ENCODE assay signal across 8 cellular contexts in the genomic region with DNA sequence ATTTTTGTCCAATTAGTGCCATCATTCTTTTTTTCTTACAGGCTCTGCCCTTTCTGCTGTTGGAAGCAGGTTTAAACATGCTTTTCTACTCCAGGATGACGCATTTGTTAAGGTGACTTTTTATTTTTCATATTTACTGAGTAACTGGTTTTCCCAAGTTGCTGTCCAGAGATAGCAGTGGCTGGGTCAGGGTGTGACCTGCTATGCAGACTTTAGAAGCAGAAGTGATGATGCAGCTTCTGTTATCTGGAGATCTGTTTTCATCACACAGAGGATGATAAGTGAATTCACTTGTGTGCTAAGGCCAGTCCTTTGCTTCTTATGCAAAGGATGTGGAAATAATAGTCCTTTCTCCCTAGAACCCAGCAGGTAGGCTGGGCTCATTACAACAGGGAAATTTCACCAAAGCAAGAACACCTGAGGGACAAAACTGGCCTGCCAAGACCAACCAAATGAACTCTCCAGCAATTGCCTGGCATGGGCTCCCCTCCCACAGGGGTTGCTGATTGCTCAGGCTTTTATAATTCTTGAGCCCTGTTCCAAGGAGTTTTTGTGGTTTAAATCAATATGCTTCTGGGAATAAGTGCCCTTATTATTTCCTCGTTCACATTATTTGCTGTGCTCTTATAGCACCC.
DNase-seq lines count a peak whose midpoint lies in the region; ATAC-seq, FAIRE-seq and TF ChIP-seq lines count a peak whose summit lies in the region.
"Had no signal": no experiment of that assay in that cellular context is flagged by ENCODE, and none has a peak within 500 bp of the region (broad histone marks: within the 10 kb centered on the region; RNA-seq: fewer than 3 reads in every experiment).

No MANE protein-coding gene starts in this region.

- peak; percentile 26 for DNase-seq in KBM-7
- DNase-seq in NCI-H774 (lab: John Stamatoyannopoulos, UW) = peak; percentile 73
- DNase-seq in epithelial cell of esophagus (ENCODE audit: low read depth) = peak; percentile 93
- peak; percentile 61 for DNase-seq in small intestine
- no peak for DNase-seq in stimulated activated naive B cell treated with anti-CD40 and anti-IgM and Interleukin-4, amounts not matched to agents 10 μg/mL and 1 μg/mL and 100 μg/mL, for 72 hours
- no peak for DNase-seq in CD8-positive, alpha-beta T cell
- no peak for DNase-seq in sigmoid colon
- DNase-seq: cortex of kidney had no signal

- H3K36me3 Mint-ChIP-seq in stimulated activated naive B cell treated with anti-CD40 and anti-IgM and Interleukin-4, amounts not matched to agents 10 μg/mL and 1 μg/mL and 100 μg/mL, for 72 hours = no peaks in the 10 kb centered on the region
- no peaks in the 10 kb centered on the region for H3K36me3 Mint-ChIP-seq in CD8-positive, alpha-beta T cell

- no peak overlapping the region for H3K4me3 Mint-ChIP-seq in stimulated activated naive B cell treated with anti-CD40 and anti-IgM and Interleukin-4, amounts not matched to agents 10 μg/mL and 1 μg/mL and 100 μg/mL, for 72 hours
- no peak overlapping the region for H3K4me3 Mint-ChIP-seq in CD8-positive, alpha-beta T cell

- no peak for ATAC-seq in stimulated activated naive B cell treated with anti-CD40 and anti-IgM and Interleukin-4, amounts not matched to agents 10 μg/mL and 1 μg/mL and 100 μg/mL, for 72 hours (replicated peaks)
- ATAC-seq in CD8-positive, alpha-beta T cell = no peak

- TF ChIP-seq EP300 in sigmoid colon (IDR thresholded peaks at IDR 0.05) = no peak

- no peak for TF ChIP-seq POLR2A in sigmoid colon (IDR thresholded peaks at IDR 0.05)

- no peak for FAIRE-seq in small intestine (lab: Jason Lieb, UNC)

- H3K27ac Mint-ChIP-seq in stimulated activated naive B cell treated with anti-CD40 and anti-IgM and Interleukin-4, amounts not matched to agents 10 μg/mL and 1 μg/mL and 100 μg/mL, for 72 hours = no peak overlapping the region
- no peak overlapping the region for H3K27ac Mint-ChIP-seq in CD8-positive, alpha-beta T cell

- H3K27me3 Mint-ChIP-seq in stimulated activated naive B cell treated with anti-CD40 and anti-IgM and Interleukin-4, amounts not matched to agents 10 μg/mL and 1 μg/mL and 100 μg/mL, for 72 hours = peaks cover 4 to 5% of the 10 kb centered on the region in 2 donors
- H3K27me3 Mint-ChIP-seq in CD8-positive, alpha-beta T cell (ENCODE audit: low read depth) = peaks cover 10% of the 10 kb centered on the region

- peaks cover 9 to 17% of the 10 kb centered on the region in 2 donors for H3K4me1 Mint-ChIP-seq in stimulated activated naive B cell treated with anti-CD40 and anti-IgM and Interleukin-4, amounts not matched to agents 10 μg/mL and 1 μg/mL and 100 μg/mL, for 72 hours
- no peaks in the 10 kb centered on the region for H3K4me1 Mint-ChIP-seq in CD8-positive, alpha-beta T cell (ENCODE audit: low read depth)

- intact Hi-C loops in CD8-positive, alpha-beta T cell (cut with DNase I, micrococcal nuclease) = no loop called here
- intact Hi-C loops in sigmoid colon (cut with DNase I) = no loop called here

- no peaks in the 10 kb centered on the region for H3K9me3 ChIP-seq in small intestine (ENCODE audit: control insufficient read depth, low read depth)
- H3K9me3 ChIP-seq in CD8-positive, alpha-beta T cell (ENCODE audit: low read length) = no peaks in the 10 kb centered on the region
- H3K9me3 ChIP-seq in sigmoid colon = no peaks in the 10 kb centered on the region

- H3K4me1 ChIP-seq in small intestine (ENCODE audit: control insufficient read depth in 2 of 2, insufficient read depth in 1 of 2, low read depth in 1 of 2, low read length in 1 of 2) (peaks cover 4 to 9% of the 10 kb centered on the region in 2 donors), sigmoid colon (no peaks in the 10 kb centered on the region)
- no peaks in the 10 kb centered on the region for H3K4me1 ChIP-seq in CD8-positive, alpha-beta T cell (ENCODE audit: insufficient read depth, low read length)

- no peak overlapping the region for H3K4me3 ChIP-seq in epithelial cell of esophagus (ENCODE audit: low read length)
- no peak overlapping the region for H3K4me3 ChIP-seq in small intestine (ENCODE audit: low read depth in 1 of 2, low read length in 2 of 2)
- H3K4me3 ChIP-seq in CD8-positive, alpha-beta T cell (ENCODE audit: low read depth, low read length) = no peak overlapping the region
- no peak overlapping the region for H3K4me3 ChIP-seq in sigmoid colon

- in situ Hi-C loops in KBM-7 (cut with MboI; ENCODE audit: low pct_unique_long_range_greater_than_20kb, low sequenced_read_pairs) = no loop called here

- H3K36me3 ChIP-seq in small intestine (ENCODE audit: control insufficient read depth in 2 of 2, insufficient read depth in 2 of 2, low read length in 2 of 2) (no peaks in the 10 kb centered on the region), sigmoid colon (no peaks in the 10 kb centered on the region)
- no peaks in the 10 kb centered on the region for H3K36me3 ChIP-seq in CD8-positive, alpha-beta T cell (ENCODE audit: insufficient read depth, low read length)

- POLR2A ChIA-PET in CD8-positive, alpha-beta T cell (lab: Charles Lee) = no interaction called here

- peak overlapping the region; percentile 52 to 86 for H3K27ac ChIP-seq in small intestine (ENCODE audit: low read depth in 1 of 2, low read length in 1 of 2)
- no peak overlapping the region for H3K27ac ChIP-seq in CD8-positive, alpha-beta T cell (ENCODE audit: low read depth, low read length)
- no peak overlapping the region for H3K27ac ChIP-seq in sigmoid colon

- CTCF ChIA-PET in CD8-positive, alpha-beta T cell (lab: Charles Lee) = no interaction called here

- H3K9me3 Mint-ChIP-seq in stimulated activated naive B cell treated with anti-CD40 and anti-IgM and Interleukin-4, amounts not matched to agents 10 μg/mL and 1 μg/mL and 100 μg/mL, for 72 hours = no peaks in the 10 kb centered on the region
- no peaks in the 10 kb centered on the region for H3K9me3 Mint-ChIP-seq in CD8-positive, alpha-beta T cell

- TF ChIP-seq CTCF in epithelial cell of esophagus (IDR thresholded peaks at IDR 0.05; ENCODE audit: insufficient read depth, low read depth, low read length, missing control alignments) (no peak), sigmoid colon (IDR thresholded peaks at IDR 0.05) (no peak)
- TF ChIP-seq CTCF in CD8-positive, alpha-beta T cell (IDR thresholded peaks at IDR 0.05) = no peak

- 40 to 74% (median 67%) methylated on average over 2 of the region's 2 CpGs for WGBS in small intestine, 3 donors
- 15 to 70% methylated on average over 2 of the region's 2 CpGs for WGBS in sigmoid colon, 2 donors

- no peaks in the 10 kb centered on the region for H3K27me3 ChIP-seq in small intestine (ENCODE audit: control insufficient read depth in 2 of 2, insufficient read depth in 2 of 2, low read length in 2 of 2)
- no peaks in the 10 kb centered on the region for H3K27me3 ChIP-seq in CD8-positive, alpha-beta T cell (ENCODE audit: insufficient read depth, low read length)
- no peaks in the 10 kb centered on the region for H3K27me3 ChIP-seq in sigmoid colon

Comparison
In these comparisons a context has a peak if more than half of its experiments do, and no peak if none do; other contexts are left out.
1. DNase-seq: peak in KBM-7 (single experiment), NCI-H774 (single experiment), epithelial cell of esophagus (single experiment) and small intestine (single experiment); none in stimulated activated naive B cell treated with anti-CD40 and anti-IgM and Interleukin-4, amounts not matched to agents 10 μg/mL and 1 μg/mL and 100 μg/mL, for 72 hours (single experiment), CD8-positive, alpha-beta T cell (0 of 7) and sigmoid colon (single experiment).
2. H3K27ac ChIP-seq: peak in small intestine (2 of 2); none in CD8-positive, alpha-beta T cell (single experiment) and sigmoid colon (0 of 4).